ENCODE assay signal across 16 cellular contexts in genomic region chr19:2723747-2724146, GRCh38. TPM values are rescaled to one million over a fixed set of nuclear protein-coding genes. Genes with fewer than 3 reads are reported as not detected.
DNase-seq lines count a peak whose midpoint lies in the region; TF ChIP-seq lines count a peak whose summit lies in the region.
"Had no signal": no experiment of that assay in that cellular context is flagged by ENCODE, and none has a peak within 500 bp of the region (broad histone marks: within the 10 kb centered on the region; RNA-seq: fewer than 3 reads in every experiment).

No MANE protein-coding gene starts in this region.

- H3K4ac ChIP-seq in mesenchymal stem cell (ENCODE audit: low read depth in 1 of 2, low read length in 2 of 2), result no peak overlapping the region

- no peak overlapping the region for H2BK120ac ChIP-seq in mesenchymal stem cell (ENCODE audit: low read depth, low read length)

- intact Hi-C loops in left ventricle myocardium inferior (cut with micrococcal nuclease) (no loop called here), cardiac septum (cut with DNase I) (loop anchor here (2.0 to 5.0 kb wide), 2 partner anchors 49 to 59 kb away; no protein-coding TSS in a partner anchor), uterus (cut with DNase I; ENCODE audit: low total_unique reads) (no loop called here)

- H4K91ac ChIP-seq in mesenchymal stem cell (ENCODE audit: low read length), result no peak overlapping the region

- H3K14ac ChIP-seq in mesenchymal stem cell (ENCODE audit: low read length in 2 of 2), result no peak overlapping the region

- no peak overlapping the region for H2BK5ac ChIP-seq in mesenchymal stem cell (ENCODE audit: low read depth, low read length, poor library complexity, severe bottlenecking)

- H3K18ac ChIP-seq in mesenchymal stem cell (ENCODE audit: low read depth in 1 of 2, low read length in 2 of 2), result peak overlapping the region; percentile 35 to 38

- WGBS in mesenchymal stem cell, result 87% methylated on average over 14 of the region's 14 CpGs

- H2AK5ac ChIP-seq in mesenchymal stem cell (ENCODE audit: low read length, severe bottlenecking), result no peak overlapping the region

- no peak overlapping the region for H4K8ac ChIP-seq in mesenchymal stem cell (ENCODE audit: low read length)

- H2AFZ ChIP-seq in mesenchymal stem cell (ENCODE audit: low read depth, low read length), result no peak overlapping the region

- H3K4me1 ChIP-seq in left ventricle myocardium inferior (peaks cover 40% of the 10 kb centered on the region), mesenchymal stem cell (ENCODE audit: control insufficient read depth, insufficient read depth, low read depth, low read length) (peaks cover 34% of the 10 kb centered on the region), uterus (peaks cover 0 to 32% of the 10 kb centered on the region in 2 donors)

- DNase-seq in left ventricle myocardium inferior (no peak), cardiac septum (ENCODE audit: low spot score) (no peak), mesenchymal stem cell (no peak), uterus (no peak), hippocampal formation (lab: John Stamatoyannopoulos, UW) (no peak), kidney tubule cell (ENCODE audit: low spot score) (no peak)
- DNase-seq: activated CD8-positive, alpha-beta T cell treated with anti-CD3 and anti-CD28 coated beads for 36 hours; activated T-cell treated with anti-CD3 and anti-CD28 coated beads, Interleukin-2, amount 50 U/mL, for 72 hours; CD4-positive, CD25-positive, alpha-beta regulatory T cell; naive thymus-derived CD8-positive, alpha-beta T cell; NCI-H2029; SHP77; stimulated activated naive CD4-positive, alpha-beta T cell treated with Interleukin-2 at 50 U/mL for 16 hours had no signal

- H3K4me3 ChIP-seq in left ventricle myocardium inferior, result no peak overlapping the region
- no peak overlapping the region for H3K4me3 ChIP-seq in mesenchymal stem cell (ENCODE audit: insufficient read depth in 1 of 2, low read depth in 1 of 2, low read length in 2 of 2)
- no peak overlapping the region for H3K4me3 ChIP-seq in uterus
- H3K4me3 ChIP-seq: prostate gland had no signal

- no peak overlapping the region for H3K23ac ChIP-seq in mesenchymal stem cell (ENCODE audit: low read length in 2 of 2)

- H3K9me3 ChIP-seq in left ventricle myocardium inferior (replicated peaks), result no peaks in the 10 kb centered on the region
- no peaks in the 10 kb centered on the region for H3K9me3 ChIP-seq in mesenchymal stem cell (ENCODE audit: control insufficient read depth, low read length)
- no peaks in the 10 kb centered on the region for H3K9me3 ChIP-seq in uterus
- H3K9me3 ChIP-seq: prostate gland had no signal

- H2BK12ac ChIP-seq in mesenchymal stem cell (ENCODE audit: low read length in 2 of 2), result no peak overlapping the region

- H3K36me3 ChIP-seq in left ventricle myocardium inferior (no peaks in the 10 kb centered on the region), mesenchymal stem cell (ENCODE audit: control insufficient read depth in 1 of 2, insufficient read depth in 2 of 2, low read depth in 1 of 2, low read length in 2 of 2) (no peaks in the 10 kb centered on the region), uterus (no peaks in the 10 kb centered on the region)
- H3K36me3 ChIP-seq: prostate gland had no signal

- TF ChIP-seq CTCF in left ventricle myocardium inferior (IDR thresholded peaks at IDR 0.05; ENCODE audit: borderline replicate concordance), result no peak
- TF ChIP-seq CTCF in uterus (IDR thresholded peaks at IDR 0.05), result no peak

- peak overlapping the region; percentile 46 for H2BK15ac ChIP-seq in mesenchymal stem cell (ENCODE audit: low read depth, poor library complexity, severe bottlenecking)

- H3K27me3 ChIP-seq in left ventricle myocardium inferior (ENCODE audit: low read depth), result peaks cover 90% of the 10 kb centered on the region
- peaks cover 19 to 62% of the 10 kb centered on the region in 2 experiments for H3K27me3 ChIP-seq in mesenchymal stem cell (ENCODE audit: control insufficient read depth in 1 of 2, insufficient read depth in 1 of 2, low read length in 2 of 2)
- H3K27me3 ChIP-seq in uterus, result peaks cover 0 to 8% of the 10 kb centered on the region in 2 donors

- peak overlapping the region; percentile 81 for H3K9ac ChIP-seq in mesenchymal stem cell (ENCODE audit: low read length)

- TF ChIP-seq POLR2A in uterus (IDR thresholded peaks at IDR 0.05), result no peak

- H3K27ac ChIP-seq in left ventricle myocardium inferior (replicated peaks) (peak overlapping the region; percentile 94), mesenchymal stem cell (ENCODE audit: low read length, poor library complexity, severe bottlenecking) (no peak overlapping the region), uterus (peak overlapping the region; percentile 81 to 88)
- H3K27ac ChIP-seq: HL-60, prostate gland had no signal

- no peaks in the 10 kb centered on the region for H3K79me1 ChIP-seq in mesenchymal stem cell (replicated peaks; ENCODE audit: low read length, poor library complexity, severe bottlenecking)

- no peak overlapping the region for H3K4me2 ChIP-seq in mesenchymal stem cell (ENCODE audit: low read length, poor library complexity, severe bottlenecking)

RNA-seq across cellular contexts. Expression of gene DIRAS1, which starts 2.6 kb away (rescaled TPM):
- 195 TPM for total RNA-seq in left ventricle myocardium inferior
- total RNA-seq in cardiac septum, result 113 TPM
- polyA plus RNA-seq in mesenchymal stem cell (2013, experiment 1 of 2), result 1.3 TPM
- polyA plus RNA-seq in mesenchymal stem cell (2013, experiment 2 of 2), result 0.95 TPM
- 10 to 100 TPM in 1 of 4 donors, 1 to 10 TPM in 3; 1.0 to 34.1 (median 4.9) TPM for total RNA-seq in uterus
- total RNA-seq: CD4-positive, CD25-positive, alpha-beta regulatory T cell had no signal
- polyA plus RNA-seq: CD4-positive, CD25-positive, alpha-beta regulatory T cell; naive thymus-derived CD8-positive, alpha-beta T cell had no signal

RNA-seq across cellular contexts. Expression of gene SLC39A3, which starts 16.1 kb away (rescaled TPM):
- total RNA-seq in left ventricle myocardium inferior (22.6 TPM), cardiac septum (17.9 TPM), uterus (100 to 1,000 TPM in 1 of 4 donors, 10 to 100 TPM in 2, 1 to 10 TPM in 1; 4.7 to 138 (median 28.2) TPM)
- polyA plus RNA-seq in mesenchymal stem cell (2013, experiment 1 of 2), result 26.4 TPM
- 29.3 TPM for polyA plus RNA-seq in mesenchymal stem cell (2013, experiment 2 of 2)

RNA-seq across cellular contexts. Expression of gene GNG7, which starts 21.3 kb away (rescaled TPM):
- 46.6 TPM for total RNA-seq in left ventricle myocardium inferior
- 30.9 TPM for total RNA-seq in cardiac septum
- polyA plus RNA-seq in mesenchymal stem cell (2013, experiment 1 of 2), result 0.72 TPM
- polyA plus RNA-seq in mesenchymal stem cell (2013, experiment 2 of 2), result 0.58 TPM
- total RNA-seq in uterus, result 10 to 100 TPM in 1 of 4 donors, 1 to 10 TPM in 2, under 1 TPM in 1; 0.88 to 11.1 (median 3.2) TPM
- total RNA-seq: NCI-H460 had no signal

RNA-seq across cellular contexts. Expression of gene SGTA, which starts 59.3 kb away (rescaled TPM):
- 72.6 TPM for total RNA-seq in left ventricle myocardium inferior
- 54.1 TPM for total RNA-seq in cardiac septum
- polyA plus RNA-seq in mesenchymal stem cell (2013, experiment 1 of 2), result 51.4 TPM
- polyA plus RNA-seq in mesenchymal stem cell (2013, experiment 2 of 2), result 49.6 TPM
- 10 to 100 TPM in 3 of 4 donors, 1 to 10 TPM in 1; 9.5 to 50.7 (median 23.6) TPM for total RNA-seq in uterus
